ENCODE assay signal across 19 cellular contexts in the genomic region with DNA sequence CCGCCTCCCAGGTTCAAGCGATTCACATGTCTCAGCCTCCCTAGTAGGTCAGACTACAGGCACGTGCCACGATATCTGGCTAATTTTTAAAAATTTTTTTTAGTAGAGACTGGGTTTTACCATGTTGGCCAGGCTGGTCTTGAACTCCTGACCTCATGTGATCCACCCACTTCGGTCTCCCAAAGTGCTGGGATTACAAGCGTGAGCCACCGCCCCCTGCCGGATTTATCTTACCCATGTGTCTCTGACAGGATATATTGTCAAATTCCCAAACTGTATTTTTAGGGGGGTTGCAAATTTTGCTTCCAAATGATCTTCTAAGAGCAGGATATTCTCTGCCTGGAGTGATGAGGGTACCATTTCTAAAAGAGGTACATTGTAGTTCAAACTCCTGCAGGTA.
DNase-seq lines count a peak whose midpoint lies in the region; ATAC-seq, FAIRE-seq and TF ChIP-seq lines count a peak whose summit lies in the region.
"Had no signal": no experiment of that assay in that cellular context is flagged by ENCODE, and none has a peak within 500 bp of the region (broad histone marks: within the 10 kb centered on the region; RNA-seq: fewer than 3 reads in every experiment).

No MANE protein-coding gene starts in this region.

- H3K4me1 ChIP-seq in OCI-LY7 (ENCODE audit: insufficient read depth, low read length, poor library complexity, severe bottlenecking) (no peaks in the 10 kb centered on the region), osteoblast (ENCODE audit: insufficient read depth, low read length) (no peaks in the 10 kb centered on the region)
- H3K4me1 ChIP-seq: BLaER1 treated with 17β-estradiol and CSF1 and Interleukin-3, amounts not matched to agents 10 nM and 100 nM; HAP-1 had no signal

- POLR2A ChIA-PET in OCI-LY7 (lab: Charles Lee), result interaction anchor here (0.6 to 0.7 kb wide), 2 partner anchors 13 to 18 kb away, joined by 3 to 5 read pairs; no protein-coding TSS in a partner anchor

- no peaks in the 10 kb centered on the region for H3K79me2 ChIP-seq in OCI-LY7 (ENCODE audit: insufficient read depth, low read depth, low read length)
- H3K79me2 ChIP-seq in osteoblast (ENCODE audit: insufficient read depth, low read length), result no peaks in the 10 kb centered on the region

- no peak overlapping the region for H3K27ac ChIP-seq in OCI-LY7 (ENCODE audit: low read depth, low read length, poor library complexity, severe bottlenecking)
- no peak overlapping the region for H3K27ac ChIP-seq in osteoblast (ENCODE audit: low read depth, low read length)
- H3K27ac ChIP-seq: BLaER1 treated with 17β-estradiol and CSF1 and Interleukin-3, amounts not matched to agents 10 nM and 100 nM had no signal

- no peak for FAIRE-seq in D721Med (lab: Jason Lieb, UNC)
- FAIRE-seq: GM12878, GM19239, HTR-8/SVneo had no signal

- H3K9me3 ChIP-seq in OCI-LY7 (ENCODE audit: low read length) (no peaks in the 10 kb centered on the region), osteoblast (ENCODE audit: low read depth, low read length) (no peaks in the 10 kb centered on the region)
- H3K9me3 ChIP-seq: BLaER1 treated with 17β-estradiol and CSF1 and Interleukin-3, amounts not matched to agents 10 nM and 100 nM; HAP-1 had no signal

- H2AFZ ChIP-seq in OCI-LY7 (ENCODE audit: low read length) (no peak overlapping the region), osteoblast (ENCODE audit: low read length) (no peak overlapping the region)

- no peaks in the 10 kb centered on the region for H3K27me3 ChIP-seq in osteoblast (ENCODE audit: insufficient read depth, low read length)

- H3K36me3 ChIP-seq in OCI-LY7 (ENCODE audit: insufficient read depth, low read length) (no peaks in the 10 kb centered on the region), osteoblast (ENCODE audit: insufficient read depth, low read length) (no peaks in the 10 kb centered on the region)
- H3K36me3 ChIP-seq: BLaER1 treated with 17β-estradiol and CSF1 and Interleukin-3, amounts not matched to agents 10 nM and 100 nM; HAP-1 had no signal

- H3K4me3 ChIP-seq in OCI-LY7 (ENCODE audit: low read depth, low read length, poor library complexity, severe bottlenecking), result no peak overlapping the region
- no peak overlapping the region for H3K4me3 ChIP-seq in osteoblast (ENCODE audit: insufficient read depth, low read length)
- H3K4me3 ChIP-seq: BLaER1 treated with 17β-estradiol and CSF1 and Interleukin-3, amounts not matched to agents 10 nM and 100 nM; GM12878; HAP-1 had no signal

- H4K20me1 ChIP-seq in OCI-LY7 (ENCODE audit: insufficient read depth, low read length), result no peaks in the 10 kb centered on the region
- H4K20me1 ChIP-seq in osteoblast (ENCODE audit: insufficient read depth, low read length), result no peaks in the 10 kb centered on the region
- H4K20me1 ChIP-seq: BLaER1 treated with 17β-estradiol and CSF1 and Interleukin-3, amounts not matched to agents 10 nM and 100 nM had no signal

- no TSS peak for BruUV-seq in OCI-LY7 (replicated peaks; lab: Mats Ljungman, UMichigan)

- DNase-seq in D721Med (ENCODE audit: insufficient read length, low spot score), result no peak
- DNase-seq in OCI-LY7 (ENCODE audit: low spot score), result no peak
- DNase-seq in ecto neural progenitor cell (ENCODE audit: low spot score), result peak; percentile 13
- DNase-seq in osteoblast (ENCODE audit: insufficient read length, low spot score, missing footprints), result peak; percentile 35
- DNase-seq in activated gamma-delta T cell treated with Interleukin-2 at 50 U/mL for 16 hours, result no peak
- DNase-seq in NCI-H1092 treated with DMSO at 0.1 percent for 48 hours (lab: John Stamatoyannopoulos, UW), result no peak
- DNase-seq in activated naive CD4-positive, alpha-beta T cell (lab: John Stamatoyannopoulos, UW), result no peak
- DNase-seq: Calu3; CD8-positive, alpha-beta T cell; DMS 273 treated with DMSO at 0.1 percent for 48 hours; DMS53; DND-41; EL had no signal

- no peaks in the 10 kb centered on the region for H3K9me2 ChIP-seq in OCI-LY7 (ENCODE audit: insufficient read depth, low read length)

- CTCF ChIA-PET in OCI-LY7 (lab: Charles Lee; ENCODE audit: unreplicated experiment), result no interaction called here

- intact Hi-C loops in OCI-LY7 (cut with micrococcal nuclease; ENCODE audit: unreplicated experiment), result no loop called here

- TF ChIP-seq CTCF in D721Med (IDR thresholded peaks at IDR 0.05; ENCODE audit: insufficient read depth, missing control alignments) (peak; percentile 23), OCI-LY7 (conservative IDR thresholded peaks at IDR 0.05; ENCODE audit: low read length) (0 out of 2 replicates have a peak, but pooled peaks have one; percentile 10), osteoblast (IDR thresholded peaks at IDR 0.05; ENCODE audit: extremely low read depth, low read depth, low read length) (no peak)

- ATAC-seq in activated CD4-positive, CD25-positive, alpha-beta regulatory T cell treated with anti-CD3 and anti-CD28 coated beads, Interleukin-2, amount 50 U/mL, for 24 hours, result no peak
- ATAC-seq: CD8-positive, alpha-beta T cell; GM12878 had no signal

- H3K4me2 ChIP-seq in OCI-LY7 (ENCODE audit: low read length) (no peak overlapping the region), osteoblast (ENCODE audit: insufficient read depth, low read length) (no peak overlapping the region)
- H3K4me2 ChIP-seq: BLaER1 treated with 17β-estradiol and CSF1 and Interleukin-3, amounts not matched to agents 10 nM and 100 nM had no signal

Comparison
In these comparisons a context has a peak if more than half of its experiments do, and no peak if none do; other contexts are left out.
1. DNase-seq: peak in ecto neural progenitor cell (single experiment) and osteoblast (single experiment); none in D721Med (single experiment), OCI-LY7 (single experiment), activated gamma-delta T cell treated with Interleukin-2 at 50 U/mL for 16 hours (single experiment), NCI-H1092 treated with DMSO at 0.1 percent for 48 hours (single experiment) and activated naive CD4-positive, alpha-beta T cell (0 of 4).